ENCODE assay signal across 1 cellular context in the genomic region with DNA sequence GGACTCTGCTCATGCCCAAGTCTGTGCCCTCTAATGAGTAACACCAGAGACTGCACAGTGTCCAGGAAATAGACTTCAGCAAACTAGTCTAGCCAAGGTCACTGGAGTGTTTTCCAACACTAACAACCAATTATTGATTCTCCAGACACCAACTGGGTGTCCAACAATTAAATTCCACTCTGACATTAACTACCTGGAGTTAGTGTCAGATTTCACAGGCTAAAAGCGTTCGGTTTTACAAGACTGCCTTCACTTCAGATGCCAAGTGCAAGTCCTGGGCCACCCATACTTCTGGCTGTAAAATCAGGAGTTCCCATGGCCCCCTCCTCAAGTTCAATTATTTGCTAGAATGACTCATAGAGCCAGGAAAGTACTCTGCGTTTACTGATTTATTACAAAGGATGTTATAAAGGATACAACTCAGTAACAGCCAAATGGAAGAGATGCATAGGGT.
TF ChIP-seq lines count a peak whose summit lies in the region.

No MANE protein-coding gene starts in this region.

TF ChIP-seq in HCT116, 20 proteins besides CTCF, POLR2A, EP300 and RAD21 (continued from another document):
- TF ChIP-seq EZH2phosphoT487 (IDR thresholded peaks at IDR 0.05; ENCODE audit: borderline replicate concordance): no peak
